In the genomic region with DNA sequence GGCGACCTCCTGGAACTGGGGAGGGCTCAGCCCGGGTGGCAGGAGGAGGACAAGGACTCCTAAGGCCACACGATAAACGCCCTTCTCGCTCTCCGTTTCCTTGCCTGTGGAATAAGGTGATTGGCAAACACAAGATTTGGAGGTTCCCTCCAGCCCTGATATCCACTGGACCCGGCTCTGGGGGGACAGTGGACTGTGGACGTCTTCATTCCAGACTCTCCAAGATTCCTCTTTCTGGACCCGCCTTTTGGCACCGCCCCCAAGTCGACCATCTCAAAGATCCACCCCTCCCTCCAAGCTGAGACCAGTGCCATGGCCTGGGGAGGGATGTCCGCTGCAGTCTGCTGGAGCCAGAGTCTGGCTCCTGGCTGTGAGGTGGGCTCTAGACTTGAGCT, we compare ENCODE assay signal across 1 cellular context.
TF ChIP-seq lines count a peak whose summit lies in the region.

No MANE protein-coding gene starts in this region.

TF ChIP-seq in K562, 482 proteins besides CTCF, POLR2A, EP300 and RAD21 (continued from another document):
- TF ChIP-seq SLC30A9 (CRISPR knock-in tag; IDR thresholded peaks at IDR 0.05) = no peak
- no peak for TF ChIP-seq HEY1 (CRISPR knock-in tag; IDR thresholded peaks at IDR 0.05; ENCODE audit: borderline replicate concordance)
- TF ChIP-seq, protein P1, sequence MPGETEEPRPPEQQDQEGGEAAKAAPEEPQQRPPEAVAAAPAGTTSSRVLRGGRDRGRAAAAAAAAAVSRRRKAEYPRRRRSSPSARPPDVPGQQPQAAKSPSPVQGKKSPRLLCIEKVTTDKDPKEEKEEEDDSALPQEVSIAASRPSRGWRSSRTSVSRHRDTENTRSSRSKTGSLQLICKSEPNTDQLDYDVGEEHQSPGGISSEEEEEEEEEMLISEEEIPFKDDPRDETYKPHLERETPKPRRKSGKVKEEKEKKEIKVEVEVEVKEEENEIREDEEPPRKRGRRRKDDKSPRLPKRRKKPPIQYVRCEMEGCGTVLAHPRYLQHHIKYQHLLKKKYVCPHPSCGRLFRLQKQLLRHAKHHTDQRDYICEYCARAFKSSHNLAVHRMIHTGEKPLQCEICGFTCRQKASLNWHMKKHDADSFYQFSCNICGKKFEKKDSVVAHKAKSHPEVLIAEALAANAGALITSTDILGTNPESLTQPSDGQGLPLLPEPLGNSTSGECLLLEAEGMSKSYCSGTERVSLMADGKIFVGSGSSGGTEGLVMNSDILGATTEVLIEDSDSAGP (CRISPR knock-in tag; IDR thresholded peaks at IDR 0.05) = 0 out of 2 replicates have a peak, but pooled peaks have one; percentile 24
- no peak for TF ChIP-seq TAF7 (tag; IDR thresholded peaks at IDR 0.05)
- TF ChIP-seq FOXM1 (IDR thresholded peaks at IDR 0.05; ENCODE audit: low read depth) = no peak
- TF ChIP-seq FOXM1 (CRISPR knock-in tag; IDR thresholded peaks at IDR 0.05; ENCODE audit: low read depth) = no peak
- TF ChIP-seq ZC3H11A (IDR thresholded peaks at IDR 0.05; ENCODE audit: low read depth, low read length) = no peak
- 0 out of 2 replicates have a peak, but pooled peaks have one; percentile 6 for TF ChIP-seq NR2C2 (CRISPR knock-in tag; IDR thresholded peaks at IDR 0.05)
- no peak for TF ChIP-seq NR2C2 (tag; IDR thresholded peaks at IDR 0.05)
- no peak for TF ChIP-seq ZNF780A (CRISPR knock-in tag; IDR thresholded peaks at IDR 0.05)
- no peak for TF ChIP-seq CBFA2T3 (IDR thresholded peaks at IDR 0.05)
- TF ChIP-seq, protein P2, sequence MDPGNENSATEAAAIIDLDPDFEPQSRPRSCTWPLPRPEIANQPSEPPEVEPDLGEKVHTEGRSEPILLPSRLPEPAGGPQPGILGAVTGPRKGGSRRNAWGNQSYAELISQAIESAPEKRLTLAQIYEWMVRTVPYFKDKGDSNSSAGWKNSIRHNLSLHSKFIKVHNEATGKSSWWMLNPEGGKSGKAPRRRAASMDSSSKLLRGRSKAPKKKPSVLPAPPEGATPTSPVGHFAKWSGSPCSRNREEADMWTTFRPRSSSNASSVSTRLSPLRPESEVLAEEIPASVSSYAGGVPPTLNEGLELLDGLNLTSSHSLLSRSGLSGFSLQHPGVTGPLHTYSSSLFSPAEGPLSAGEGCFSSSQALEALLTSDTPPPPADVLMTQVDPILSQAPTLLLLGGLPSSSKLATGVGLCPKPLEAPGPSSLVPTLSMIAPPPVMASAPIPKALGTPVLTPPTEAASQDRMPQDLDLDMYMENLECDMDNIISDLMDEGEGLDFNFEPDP (CRISPR knock-in tag; IDR thresholded peaks at IDR 0.05) = no peak
- no peak for TF ChIP-seq RBM25 (IDR thresholded peaks at IDR 0.05; ENCODE audit: low read depth, low read length, severe bottlenecking)
